Comparison of ENCODE assay signal across 12 cellular contexts in the genomic region with DNA sequence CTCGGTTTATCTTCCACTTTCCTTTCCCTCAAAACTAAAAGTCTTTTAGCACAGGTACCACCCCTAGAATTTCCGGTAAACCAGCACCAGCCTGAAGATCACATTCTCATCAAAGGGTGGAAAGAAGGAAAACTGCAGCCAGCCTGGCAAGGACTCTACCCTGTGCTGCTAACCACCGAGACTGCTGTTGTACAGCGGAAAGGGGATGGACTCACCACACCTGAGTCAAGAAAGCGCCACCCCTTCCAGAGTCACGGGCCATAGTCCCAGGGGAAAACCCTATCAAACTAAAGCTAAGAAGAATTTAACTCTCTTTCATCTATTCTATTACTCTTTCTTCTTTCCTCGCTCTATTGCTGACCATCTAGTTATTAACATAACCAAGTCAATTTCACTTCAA. TPM values are rescaled to one million over a fixed set of nuclear protein-coding genes. Genes with fewer than 3 reads are reported as not detected.
A peak's percentile ranks its signal among the peaks of the same experiment; 100 is the strongest.
DNase-seq lines count a peak whose midpoint lies in the region; ATAC-seq, FAIRE-seq and TF ChIP-seq lines count a peak whose summit lies in the region.
"Not testable (repeated sequence)": the region's sequence is repeated elsewhere in the genome, so short reads cannot be mapped to it uniquely, and the experiment has no call there.
"Had no signal": no experiment of that assay in that cellular context is flagged by ENCODE, and none has a peak within 500 bp of the region (broad histone marks: within the 10 kb centered on the region; RNA-seq: fewer than 3 reads in every experiment).

No MANE protein-coding gene starts in this region.

- H3K36me3 Mint-ChIP-seq in activated CD4-positive, alpha-beta memory T cell treated with anti-CD3 and anti-CD28 coated beads for 36 hours; activated CD8-positive, alpha-beta memory T cell treated with anti-CD3 and anti-CD28 coated beads, Interleukin-2, amount 10 ng/mL, durations not matched to agents 7 days and 5 days: not testable (repeated sequence)

- H3K27ac ChIP-seq in colonic mucosa; small intestine (ENCODE audit: low read depth in 1 of 2, low read length in 1 of 2): not testable (repeated sequence)

- not testable (repeated sequence) for FAIRE-seq in small intestine (lab: Jason Lieb, UNC)

- H3K9ac ChIP-seq in colonic mucosa (ENCODE audit: low read depth in 2 of 2, low read length in 2 of 2): not testable (repeated sequence)

- not testable (repeated sequence) for H3K4me3 Mint-ChIP-seq in activated CD4-positive, alpha-beta memory T cell treated with anti-CD3 and anti-CD28 coated beads for 36 hours; activated CD8-positive, alpha-beta memory T cell treated with anti-CD3 and anti-CD28 coated beads, Interleukin-2, amount 10 ng/mL, durations not matched to agents 7 days and 5 days

- DNase-seq in HT-29 (ENCODE audit: low spot score) (peak; percentile 77), NCI-H69 (lab: John Stamatoyannopoulos, UW) (peak; percentile 2), colonic mucosa (peak; percentile 49), small intestine (peak; percentile 4)
- peak; percentile 28 for DNase-seq in activated CD4-positive, alpha-beta memory T cell treated with anti-CD3 and anti-CD28 coated beads for 36 hours
- DNase-seq in activated CD8-positive, alpha-beta memory T cell treated with anti-CD3 and anti-CD28 coated beads, Interleukin-2, amount 10 ng/mL, durations not matched to agents 7 days and 5 days: peak; percentile 35

- peaks cover 19% of the 10 kb centered on the region for H3K4me1 Mint-ChIP-seq in activated CD4-positive, alpha-beta memory T cell treated with anti-CD3 and anti-CD28 coated beads for 36 hours (ENCODE audit: low read depth)
- H3K4me1 Mint-ChIP-seq in activated CD8-positive, alpha-beta memory T cell treated with anti-CD3 and anti-CD28 coated beads, Interleukin-2, amount 10 ng/mL, durations not matched to agents 7 days and 5 days: not testable (repeated sequence)

- not testable (repeated sequence) for H3K9me3 Mint-ChIP-seq in activated CD4-positive, alpha-beta memory T cell treated with anti-CD3 and anti-CD28 coated beads for 36 hours; activated CD8-positive, alpha-beta memory T cell treated with anti-CD3 and anti-CD28 coated beads, Interleukin-2, amount 10 ng/mL, durations not matched to agents 7 days and 5 days (ENCODE audit: low read depth)

- not testable (repeated sequence) for H3K4me1 ChIP-seq in colonic mucosa; small intestine (ENCODE audit: control insufficient read depth in 2 of 2, insufficient read depth in 1 of 2, low read depth in 1 of 2, low read length in 1 of 2)

- H3K36me3 ChIP-seq in colonic mucosa; small intestine (ENCODE audit: control insufficient read depth in 2 of 2, insufficient read depth in 2 of 2, low read length in 2 of 2): not testable (repeated sequence)

- not testable (repeated sequence) for H3K9me3 ChIP-seq in colonic mucosa; small intestine (ENCODE audit: control insufficient read depth, low read depth)

- TF ChIP-seq CTCF in colonic mucosa (IDR thresholded peaks at IDR 0.05): not testable (repeated sequence)

- not testable (repeated sequence) for H3K27me3 ChIP-seq in colonic mucosa; small intestine (ENCODE audit: control insufficient read depth in 2 of 2, insufficient read depth in 2 of 2, low read length in 2 of 2)

- H3K27me3 Mint-ChIP-seq in activated CD4-positive, alpha-beta memory T cell treated with anti-CD3 and anti-CD28 coated beads for 36 hours: peaks cover 34% of the 10 kb centered on the region
- peaks cover 46% of the 10 kb centered on the region for H3K27me3 Mint-ChIP-seq in activated CD8-positive, alpha-beta memory T cell treated with anti-CD3 and anti-CD28 coated beads, Interleukin-2, amount 10 ng/mL, durations not matched to agents 7 days and 5 days

- H3K4me3 ChIP-seq in colonic mucosa; small intestine (ENCODE audit: low read depth in 1 of 2, low read length in 2 of 2): not testable (repeated sequence)

- ATAC-seq in activated CD8-positive, alpha-beta memory T cell treated with anti-CD3 and anti-CD28 coated beads, Interleukin-2, amount 10 ng/mL, durations not matched to agents 7 days and 5 days: not testable (repeated sequence)

- POLR2A ChIA-PET in activated CD4-positive, alpha-beta memory T cell treated with anti-CD3 and anti-CD28 coated beads for 36 hours (lab: Charles Lee): not testable (repeated sequence)

- 50 to 69% (median 51%) methylated on average over 7 of the region's 7 CpGs for WGBS in small intestine, 3 donors

- intact Hi-C loops in activated CD4-positive, alpha-beta memory T cell treated with anti-CD3 and anti-CD28 coated beads for 36 hours (cut with micrococcal nuclease); colonic mucosa (cut with DNase I): not testable (repeated sequence)

- CTCF ChIA-PET in activated CD4-positive, alpha-beta memory T cell treated with anti-CD3 and anti-CD28 coated beads for 36 hours (lab: Charles Lee): not testable (repeated sequence)
- CTCF ChIA-PET in activated CD8-positive, alpha-beta memory T cell treated with anti-CD3 and anti-CD28 coated beads, Interleukin-2, amount 10 ng/mL, durations not matched to agents 7 days and 5 days (lab: Charles Lee): interaction anchor here (0.6 kb wide), 1 partner anchor 13 kb away, joined by 3 read pairs; no protein-coding TSS in a partner anchor

- not testable (repeated sequence) for H3K27ac Mint-ChIP-seq in activated CD4-positive, alpha-beta memory T cell treated with anti-CD3 and anti-CD28 coated beads for 36 hours; activated CD8-positive, alpha-beta memory T cell treated with anti-CD3 and anti-CD28 coated beads, Interleukin-2, amount 10 ng/mL, durations not matched to agents 7 days and 5 days

RNA-seq across cellular contexts. Expression of a gene that starts 3.1 kb away (rescaled TPM):
- total RNA-seq in HT-29 (2014; rRNA removed; shearing (Covaris generic)): 1.5 TPM in 1 of 2 replicates, not detected in the other
- total RNA-seq in activated CD4-positive, alpha-beta memory T cell treated with anti-CD3 and anti-CD28 coated beads for 36 hours: not detected
- not detected for total RNA-seq in activated CD8-positive, alpha-beta memory T cell treated with anti-CD3 and anti-CD28 coated beads, Interleukin-2, amount 10 ng/mL, durations not matched to agents 7 days and 5 days
- not detected for total RNA-seq in colonic mucosa
- not detected for polyA plus RNA-seq in small intestine
- total RNA-seq: A673; CD4-positive, alpha-beta memory T cell; CD4-positive, CD25-positive, alpha-beta regulatory T cell; CD8-positive, alpha-beta memory T cell had no signal
- polyA plus RNA-seq: AG04450; CD14-positive monocyte; CD4-positive, alpha-beta memory T cell; CD4-positive, CD25-positive, alpha-beta regulatory T cell; CD8-positive, alpha-beta memory T cell had no signal

RNA-seq across cellular contexts. Expression of a gene that starts 24.6 kb away (rescaled TPM):
- total RNA-seq in HT-29 (2014; rRNA removed; shearing (Covaris generic)): not detected in 2 replicates
- total RNA-seq in activated CD4-positive, alpha-beta memory T cell treated with anti-CD3 and anti-CD28 coated beads for 36 hours: not detected
- total RNA-seq in activated CD8-positive, alpha-beta memory T cell treated with anti-CD3 and anti-CD28 coated beads, Interleukin-2, amount 10 ng/mL, durations not matched to agents 7 days and 5 days: not detected
- not detected for total RNA-seq in colonic mucosa
- not detected for polyA plus RNA-seq in small intestine
- total RNA-seq: A673; CD4-positive, alpha-beta memory T cell; CD4-positive, CD25-positive, alpha-beta regulatory T cell; CD8-positive, alpha-beta memory T cell had no signal
- polyA plus RNA-seq: AG04450; CD14-positive monocyte; CD4-positive, alpha-beta memory T cell; CD4-positive, CD25-positive, alpha-beta regulatory T cell; CD8-positive, alpha-beta memory T cell had no signal

RNA-seq across cellular contexts. Expression of a gene that starts 38.6 kb away (rescaled TPM):
- not detected in 2 replicates for total RNA-seq in HT-29 (2014; rRNA removed; shearing (Covaris generic))
- not detected for total RNA-seq in activated CD4-positive, alpha-beta memory T cell treated with anti-CD3 and anti-CD28 coated beads for 36 hours
- not detected for total RNA-seq in activated CD8-positive, alpha-beta memory T cell treated with anti-CD3 and anti-CD28 coated beads, Interleukin-2, amount 10 ng/mL, durations not matched to agents 7 days and 5 days
- total RNA-seq in colonic mucosa: not detected
- not detected for polyA plus RNA-seq in small intestine
- total RNA-seq: A673; CD4-positive, alpha-beta memory T cell; CD4-positive, CD25-positive, alpha-beta regulatory T cell; CD8-positive, alpha-beta memory T cell had no signal
- polyA plus RNA-seq: AG04450; CD14-positive monocyte; CD4-positive, alpha-beta memory T cell; CD4-positive, CD25-positive, alpha-beta regulatory T cell; CD8-positive, alpha-beta memory T cell had no signal

RNA-seq across cellular contexts. Expression of a gene that starts 41.7 kb away (rescaled TPM):
- 84.5 and 91.7 TPM in 2 replicates for total RNA-seq in HT-29 (2014; rRNA removed; shearing (Covaris generic))
- 10 to 100 TPM; 32.3 to 35.4 TPM for total RNA-seq in activated CD4-positive, alpha-beta memory T cell treated with anti-CD3 and anti-CD28 coated beads for 36 hours
- total RNA-seq in activated CD8-positive, alpha-beta memory T cell treated with anti-CD3 and anti-CD28 coated beads, Interleukin-2, amount 10 ng/mL, durations not matched to agents 7 days and 5 days: 10 to 100 TPM; 25.4 to 38.0 TPM
- 10 to 100 TPM in 1 of 2 donors, 1 to 10 TPM in 1; 9.6 to 24.7 TPM for total RNA-seq in colonic mucosa
- 10 to 100 TPM in 2 of 3 donors, 1 to 10 TPM in 1; 8.9 to 26.0 (median 14.6) TPM for polyA plus RNA-seq in small intestine

RNA-seq across cellular contexts. Expression of a gene that starts 42.1 kb away (rescaled TPM):
- total RNA-seq in HT-29 (2014; rRNA removed; shearing (Covaris generic)): 5.8 and 6.0 TPM in 2 replicates
- 10 to 100 TPM; 12.1 to 13.4 TPM for total RNA-seq in activated CD4-positive, alpha-beta memory T cell treated with anti-CD3 and anti-CD28 coated beads for 36 hours
- 10 to 100 TPM; 15.8 to 19.0 TPM for total RNA-seq in activated CD8-positive, alpha-beta memory T cell treated with anti-CD3 and anti-CD28 coated beads, Interleukin-2, amount 10 ng/mL, durations not matched to agents 7 days and 5 days
- total RNA-seq in colonic mucosa: 10 to 100 TPM; 17.0 to 18.0 TPM
- 10 to 100 TPM; 32.8 to 59.5 (median 38.9) TPM for polyA plus RNA-seq in small intestine

Comparison
In these comparisons a context has a peak if more than half of its experiments do, and no peak if none do; other contexts are left out.
1. DNase-seq: peak in every context shown above with its lines; median percentile 77 in HT-29; 49 in colonic mucosa; 35 in activated CD8-positive, alpha-beta memory T cell treated with anti-CD3 and anti-CD28 coated beads, Interleukin-2, amount 10 ng/mL, durations not matched to agents 7 days and 5 days; 28 in activated CD4-positive, alpha-beta memory T cell treated with anti-CD3 and anti-CD28 coated beads for 36 hours; 4 in small intestine; 2 in NCI-H69.